Comparison of ENCODE assay signal across 20 cellular contexts in genomic region chr13:98406475-98406874, GRCh38.
DNase-seq lines count a peak whose midpoint lies in the region; ATAC-seq, FAIRE-seq and TF ChIP-seq lines count a peak whose summit lies in the region.
"Had no signal": no experiment of that assay in that cellular context is flagged by ENCODE, and none has a peak within 500 bp of the region (broad histone marks: within the 10 kb centered on the region; RNA-seq: fewer than 3 reads in every experiment).

No MANE protein-coding gene starts in this region.

- H3K4me3 ChIP-seq in body of pancreas (no peak overlapping the region), pancreas (no peak overlapping the region), gastrocnemius medialis (no peak overlapping the region)
- H3K4me3 ChIP-seq: GM12878 had no signal

- H3K27me3 ChIP-seq in body of pancreas, result no peaks in the 10 kb centered on the region
- H3K27me3 ChIP-seq in pancreas, result no peaks in the 10 kb centered on the region
- H3K27me3 ChIP-seq in gastrocnemius medialis, result no peaks in the 10 kb centered on the region

- no peak for TF ChIP-seq POLR2A in body of pancreas (IDR thresholded peaks at IDR 0.05)
- TF ChIP-seq POLR2A in gastrocnemius medialis (IDR thresholded peaks at IDR 0.05), result no peak

- ATAC-seq in body of pancreas (no peak), pancreas (peak; percentile 14 to 55 (median 50)), HG03460 (IDR thresholded peaks at IDR 0.05; ENCODE audit: unreplicated experiment) (no peak), gastrocnemius medialis (no peak)
- ATAC-seq: GM12878, PC-3 had no signal

- intact Hi-C loops in body of pancreas (cut with DNase I) (loop anchor here (10.0 kb wide), 1 partner anchor 262 kb away; the partner anchor contains the start of gene FARP1), pancreas (cut with DNase I) (no loop called here), gastrocnemius medialis (cut with DNase I; ENCODE audit: low total_unique reads) (loop anchor here (10.0 kb wide), 1 partner anchor 272 kb away; no protein-coding TSS in a partner anchor)

- H3K4me1 ChIP-seq in body of pancreas, result peaks cover 30% of the 10 kb centered on the region
- peaks cover 0 to 22% (median 21%) of the 10 kb centered on the region in 3 donors for H3K4me1 ChIP-seq in pancreas
- no peaks in the 10 kb centered on the region for H3K4me1 ChIP-seq in gastrocnemius medialis

- H3K27ac ChIP-seq in body of pancreas (peak overlapping the region in 3 of 4 donors; percentile 39 to 66 (median 58)), pancreas (peak overlapping the region in 2 of 4 donors; percentile 10 to 52), gastrocnemius medialis (no peak overlapping the region)

- no peak for FAIRE-seq in pancreas (lab: Jason Lieb, UNC)
- FAIRE-seq: GM12878, GM18507 had no signal

- peak in 1 of 7 experiments; percentile 4 for TF ChIP-seq CTCF in body of pancreas (IDR thresholded peaks at IDR 0.05)
- TF ChIP-seq CTCF in pancreas (IDR thresholded peaks at IDR 0.05), result no peak
- TF ChIP-seq CTCF in gastrocnemius medialis (IDR thresholded peaks at IDR 0.05 in 4 of 5, conservative IDR thresholded peaks at IDR 0.05 in 1 of 5), result no peak

- WGBS in body of pancreas, 2 donors, result 52 to 56% methylated on average over 9 of the region's 9 CpGs
- 54 to 55% methylated on average over 9 of the region's 9 CpGs for WGBS in pancreas, 2 donors

- peak; percentile 25 for DNase-seq in COR-L47 (lab: John Stamatoyannopoulos, UW)
- peak; percentile 36 for DNase-seq in NCI-H1105 (lab: John Stamatoyannopoulos, UW)
- peak in 2 of 4 donors; percentile 17 to 45 for DNase-seq in body of pancreas
- no peak for DNase-seq in pancreas
- no peak for DNase-seq in activated T-cell treated with anti-CD3 and anti-CD28 coated beads for 4 hours
- no peak for DNase-seq in gastrocnemius medialis
- DNase-seq: ACHN; Calu3; CD4-positive, CD25-positive, alpha-beta regulatory T cell; DND-41; GDM1; HCEC 1CT; KBM-7; NCI-H1436 treated with DMSO at 0.1 percent for 48 hours; NCI-H2227 treated with DMSO at 0.1 percent for 48 hours; NCI-H524 treated with DMSO at 0.1 percent for 48 hours; PC-3 had no signal

- in situ Hi-C loops in gastrocnemius medialis (cut with MboI; ENCODE audit: low sequenced_read_pairs in 4 of 4), result loop anchor here in 1 of 4 donors (25.0 kb wide), 1 partner anchor 544 kb away; no protein-coding TSS in a partner anchor

- H3K36me3 ChIP-seq in body of pancreas (replicated peaks in 1 of 2; ENCODE audit: insufficient read depth in 1 of 2, low read depth in 2 of 2), result peaks cover 0 to under 1% of the 10 kb centered on the region in 2 donors
- H3K36me3 ChIP-seq in pancreas, result no peaks in the 10 kb centered on the region
- no peaks in the 10 kb centered on the region for H3K36me3 ChIP-seq in gastrocnemius medialis

- no peaks in the 10 kb centered on the region for H3K9me3 ChIP-seq in body of pancreas
- H3K9me3 ChIP-seq in pancreas, result no peaks in the 10 kb centered on the region
- H3K9me3 ChIP-seq in gastrocnemius medialis, result no peaks in the 10 kb centered on the region

Comparison
In these comparisons a context has a peak if more than half of its experiments do, and no peak if none do; other contexts are left out.
1. DNase-seq: peak in COR-L47 (single experiment) and NCI-H1105 (single experiment); none in pancreas (0 of 6), activated T-cell treated with anti-CD3 and anti-CD28 coated beads for 4 hours (single experiment) and gastrocnemius medialis (0 of 2).
2. ATAC-seq: peak in pancreas (4 of 4); none in body of pancreas (single experiment), HG03460 (single experiment) and gastrocnemius medialis (0 of 2).
3. H3K27ac ChIP-seq: peak in body of pancreas (3 of 4); none in gastrocnemius medialis (0 of 4).
4. intact Hi-C loops: an anchor here in body of pancreas (10.0 kb wide) and gastrocnemius medialis (10.0 kb wide); none called in pancreas.